ENCODE assay signal across 1 cellular context in genomic region chr1:200739499-200740290, GRCh38.
A peak's percentile ranks its signal among the peaks of the same experiment; 100 is the strongest.
TF ChIP-seq lines count a peak whose summit lies in the region.

No MANE protein-coding gene starts in this region.

TF ChIP-seq in HepG2, 621 proteins besides CTCF, POLR2A, EP300 and RAD21 (continued from another document):
- TF ChIP-seq GPBP1L1 (CRISPR knock-in tag; IDR thresholded peaks at IDR 0.05) (no peak), ZFP36 (IDR thresholded peaks at IDR 0.05; ENCODE audit: borderline replicate concordance, low read depth, low read length, partially characterized antibody) (no peak), SIN3A (IDR thresholded peaks at IDR 0.05; ENCODE audit: borderline replicate concordance, low read depth, low read length) (no peak), AGO2 (optimal IDR thresholded peaks at IDR 0.05; ENCODE audit: low read depth, low read length) (no peak), ZNF563 (CRISPR knock-in tag; IDR thresholded peaks at IDR 0.05) (peak; percentile 53; the same call in 1 of the 2 replicates), NFKBIZ (CRISPR knock-in tag; IDR thresholded peaks at IDR 0.05) (0 out of 2 replicates have a peak, but pooled peaks have one; percentile 7), UBTF (CRISPR knock-in tag; IDR thresholded peaks at IDR 0.05) (peak; percentile 34; the same call in 1 of the 2 replicates), MAX (IDR thresholded peaks at IDR 0.05) (peak; percentile 65), ARID4A (CRISPR knock-in tag; IDR thresholded peaks at IDR 0.05; ENCODE audit: borderline replicate concordance) (peak; percentile 40; the same call in 1 of the 2 replicates), ZNF782 (CRISPR knock-in tag; IDR thresholded peaks at IDR 0.05; ENCODE audit: borderline replicate concordance) (no peak)
